In the genomic region with DNA sequence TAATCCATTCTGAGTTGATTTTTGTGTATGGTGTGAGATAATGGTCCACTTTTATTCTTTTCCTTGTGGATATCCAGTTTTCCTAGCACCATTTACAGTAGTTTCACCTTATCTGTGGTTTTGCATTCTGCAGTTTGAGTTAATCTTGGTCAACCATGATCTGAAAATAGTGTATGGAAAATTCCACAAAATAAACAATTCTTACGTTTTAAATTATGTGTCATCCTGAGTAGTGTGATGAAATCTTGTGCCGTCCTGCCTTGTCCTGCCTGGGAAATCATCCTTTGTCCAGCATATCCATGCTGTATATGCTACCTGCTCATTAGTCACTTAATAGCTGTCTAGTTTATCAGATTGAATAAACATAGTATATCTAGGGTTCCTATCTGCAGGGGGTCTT, we compare ENCODE assay signal across 18 cellular contexts. TPM values are rescaled to one million over a fixed set of nuclear protein-coding genes. Genes with fewer than 3 reads are reported as not detected.
DNase-seq lines count a peak whose midpoint lies in the region; ATAC-seq and TF ChIP-seq lines count a peak whose summit lies in the region.
"Had no signal": no experiment of that assay in that cellular context is flagged by ENCODE, and none has a peak within 500 bp of the region (broad histone marks: within the 10 kb centered on the region; RNA-seq: fewer than 3 reads in every experiment).

No MANE protein-coding gene starts in this region.

- H2AK5ac ChIP-seq in IMR-90 (ENCODE audit: low read depth, low read length): no peak overlapping the region

- H3K27me3 Mint-ChIP-seq in CD4-positive, alpha-beta memory T cell: no peaks in the 10 kb centered on the region
- H3K27me3 Mint-ChIP-seq in central memory CD8-positive, alpha-beta T cell: no peaks in the 10 kb centered on the region
- no peaks in the 10 kb centered on the region for H3K27me3 Mint-ChIP-seq in memory B cell

- intact Hi-C loops in CD4-positive, alpha-beta memory T cell (cut with micrococcal nuclease): no loop called here
- intact Hi-C loops in IMR-90 (cut with micrococcal nuclease): no loop called here
- intact Hi-C loops in ascending aorta (cut with DNase I): no loop called here

- DNase-seq in CD4-positive, alpha-beta memory T cell: no peak
- peak; percentile 64 for DNase-seq in IMR-90
- DNase-seq in central memory CD8-positive, alpha-beta T cell (ENCODE audit: low spot score in 2 of 2): no peak
- no peak for DNase-seq in memory B cell (ENCODE audit: low spot score in 2 of 2)
- DNase-seq in ascending aorta (ENCODE audit: low spot score in 2 of 2): no peak
- DNase-seq: erythroblast; hippocampal formation; left cardiac atrium; NCI-H2029 treated with DMSO at 0.1 percent for 48 hours; NCI-H526 treated with DMSO at 0.1 percent for 48 hours; stimulated activated CD4-positive, alpha-beta T cell treated with anti-CD3 and anti-CD28 coated beads, Interleukin-4, amount 100 ng/mL, for 24 hours; tibial artery had no signal

- H3K36me3 Mint-ChIP-seq in CD4-positive, alpha-beta memory T cell: peaks cover 12 to 32% of the 10 kb centered on the region in 2 donors
- peaks cover 25% of the 10 kb centered on the region for H3K36me3 Mint-ChIP-seq in central memory CD8-positive, alpha-beta T cell (ENCODE audit: insufficient read depth)
- H3K36me3 Mint-ChIP-seq in memory B cell: peaks cover 15% of the 10 kb centered on the region

- no peaks in the 10 kb centered on the region for H3K27me3 ChIP-seq in CD4-positive, alpha-beta memory T cell (ENCODE audit: insufficient read depth, low read length)
- H3K27me3 ChIP-seq in IMR-90 (ENCODE audit: control insufficient read depth, insufficient read depth, low read length) (no peaks in the 10 kb centered on the region), ascending aorta (no peaks in the 10 kb centered on the region)
- H3K27me3 ChIP-seq: tibial artery had no signal

- BruUV-seq in IMR-90 (replicated peaks; lab: Mats Ljungman, UMichigan): no TSS peak

- CTCF ChIA-PET in CD4-positive, alpha-beta memory T cell (lab: Charles Lee; ENCODE audit: partially characterized antibody): interaction anchor here (1.5 kb wide), 1 partner anchor 41 kb away, joined by 3 read pairs; no protein-coding TSS in a partner anchor
- CTCF ChIA-PET in IMR-90 (lab: Yijun Ruan, JAX): no interaction called here

- TF ChIP-seq RAD21 in IMR-90 (IDR thresholded peaks at IDR 0.05; ENCODE audit: low read length): no peak

- no peak overlapping the region for H2AFZ ChIP-seq in IMR-90 (replicated peaks; ENCODE audit: low read length, poor library complexity)
- H2AFZ ChIP-seq: parathyroid adenoma had no signal

- no peak overlapping the region for H4K91ac ChIP-seq in IMR-90 (ENCODE audit: insufficient read depth, low read depth, low read length)

- H3K9me3 ChIP-seq in CD4-positive, alpha-beta memory T cell (ENCODE audit: control insufficient read depth in 1 of 2, low read length in 2 of 2): no peaks in the 10 kb centered on the region
- H3K9me3 ChIP-seq in IMR-90 (ENCODE audit: control insufficient read depth, insufficient read depth, low read length): no peaks in the 10 kb centered on the region
- no peaks in the 10 kb centered on the region for H3K9me3 ChIP-seq in ascending aorta
- H3K9me3 ChIP-seq: tibial artery had no signal

- H4K5ac ChIP-seq in IMR-90 (ENCODE audit: low read depth, low read length): no peak overlapping the region

- H3K9ac ChIP-seq in IMR-90 (ENCODE audit: low read depth, low read length): no peak overlapping the region
- H3K9ac ChIP-seq: parathyroid adenoma had no signal

- H3K79me1 ChIP-seq in IMR-90 (ENCODE audit: low read depth in 1 of 2, low read length in 2 of 2): peaks cover 10 to 27% of the 10 kb centered on the region in 2 experiments

- H3K23ac ChIP-seq in IMR-90 (ENCODE audit: low read depth, low read length): no peak overlapping the region

- no peak overlapping the region for H3K4me2 ChIP-seq in IMR-90 (ENCODE audit: low read depth, low read length)

- no peak overlapping the region for H3K56ac ChIP-seq in IMR-90 (ENCODE audit: extremely low read depth, insufficient read depth, low read length)

- no peak overlapping the region for H2BK20ac ChIP-seq in IMR-90 (ENCODE audit: low read depth, low read length)

- in situ Hi-C loops in IMR-90 (cut with MboI; ENCODE audit: low sequenced_read_pairs): no loop called here

- no peak overlapping the region for H3K27ac ChIP-seq in CD4-positive, alpha-beta memory T cell (ENCODE audit: low read depth, low read length)
- H3K27ac ChIP-seq in IMR-90 (ENCODE audit: insufficient read depth, low read length) (no peak overlapping the region), ascending aorta (no peak overlapping the region)
- H3K27ac ChIP-seq: parathyroid adenoma, tibial artery, VCaP had no signal

- H3K4me1 Mint-ChIP-seq in CD4-positive, alpha-beta memory T cell: peaks cover 46 to 79% (median 60%) of the 10 kb centered on the region in 4 donors
- H3K4me1 Mint-ChIP-seq in central memory CD8-positive, alpha-beta T cell: peaks cover 61% of the 10 kb centered on the region
- peaks cover 36% of the 10 kb centered on the region for H3K4me1 Mint-ChIP-seq in memory B cell

- H4K20me1 ChIP-seq in IMR-90 (ENCODE audit: insufficient read depth, low read length): peaks cover 17% of the 10 kb centered on the region; the same call in 1 of the 2 replicates

- dilution Hi-C loops in IMR-90 (cut with HindIII; ENCODE audit: low sequenced_read_pairs, unreplicated experiment): no loop called here

- H3K9me3 Mint-ChIP-seq in CD4-positive, alpha-beta memory T cell: peaks cover 0 to 4% (median 0%) of the 10 kb centered on the region in 8 donors
- no peaks in the 10 kb centered on the region for H3K9me3 Mint-ChIP-seq in central memory CD8-positive, alpha-beta T cell
- H3K9me3 Mint-ChIP-seq in memory B cell: no peaks in the 10 kb centered on the region

- no peak for TF ChIP-seq POLR2A in IMR-90 (IDR thresholded peaks at IDR 0.05; ENCODE audit: low read depth, low read length)

- H4K8ac ChIP-seq in IMR-90 (ENCODE audit: low read depth in 2 of 2, low read length in 2 of 2): no peak overlapping the region

- H3K4me3 Mint-ChIP-seq in CD4-positive, alpha-beta memory T cell: peak overlapping the region in 7 of 8 donors; percentile 13 to 81 (median 71)
- peak overlapping the region; percentile 46 for H3K4me3 Mint-ChIP-seq in central memory CD8-positive, alpha-beta T cell
- H3K4me3 Mint-ChIP-seq in memory B cell: peak overlapping the region; percentile 15

- H2BK5ac ChIP-seq in IMR-90 (ENCODE audit: low read depth, low read length, poor library complexity, severe bottlenecking): no peak overlapping the region

- H3K36me3 ChIP-seq in CD4-positive, alpha-beta memory T cell (ENCODE audit: insufficient read depth, low read length): peaks cover 5% of the 10 kb centered on the region
- H3K36me3 ChIP-seq in IMR-90 (ENCODE audit: control insufficient read depth, insufficient read depth, low read length) (no peaks in the 10 kb centered on the region), ascending aorta (no peaks in the 10 kb centered on the region)
- H3K36me3 ChIP-seq: tibial artery had no signal

- no CpG with 5 or more reads among the region's 2 CpGs for WGBS in IMR-90 (ENCODE audit: extremely low coverage in 2 of 2, insufficient read length in 1 of 2), 2 experiments

- no peak overlapping the region for H3K14ac ChIP-seq in IMR-90 (replicated peaks; ENCODE audit: low read depth, low read length)

- no peak overlapping the region for H3K4me3 ChIP-seq in CD4-positive, alpha-beta memory T cell (ENCODE audit: low read length in 2 of 2)
- H3K4me3 ChIP-seq in IMR-90 (ENCODE audit: insufficient read depth, low read depth, low read length): no peak overlapping the region
- no peak overlapping the region for H3K4me3 ChIP-seq in ascending aorta
- H3K4me3 ChIP-seq: tibial artery had no signal

- H3K4me1 ChIP-seq in CD4-positive, alpha-beta memory T cell (ENCODE audit: insufficient read depth, low read length): peaks cover 52% of the 10 kb centered on the region
- H3K4me1 ChIP-seq in IMR-90 (ENCODE audit: control insufficient read depth, insufficient read depth, low read length) (no peaks in the 10 kb centered on the region; the same call in 1 of the 2 replicates), ascending aorta (no peaks in the 10 kb centered on the region)
- H3K4me1 ChIP-seq: parathyroid adenoma had no signal

- TF ChIP-seq CTCF in IMR-90 (conservative IDR thresholded peaks at IDR 0.05; ENCODE audit: low read depth, low read length) (no peak), ascending aorta (IDR thresholded peaks at IDR 0.05) (no peak)

- POLR2A ChIA-PET in CD4-positive, alpha-beta memory T cell (lab: Charles Lee; ENCODE audit: partially characterized antibody): interaction anchor here (0.6 to 3.2 kb wide), 3 partner anchors 14 to 67 kb away, joined by 4 to 18 read pairs (median 9); a partner anchor contains a TSS
- POLR2A ChIA-PET in IMR-90 (lab: Charles Lee; ENCODE audit: unreplicated experiment): no interaction called here

- peak overlapping the region; percentile 54 to 84 (median 77) for H3K27ac Mint-ChIP-seq in CD4-positive, alpha-beta memory T cell
- peak overlapping the region; percentile 50 for H3K27ac Mint-ChIP-seq in central memory CD8-positive, alpha-beta T cell (ENCODE audit: low read depth)
- peak overlapping the region; percentile 84 for H3K27ac Mint-ChIP-seq in memory B cell

- no peaks in the 10 kb centered on the region for H3K9me1 ChIP-seq in IMR-90 (ENCODE audit: insufficient read depth, low read length)

- no peak for ATAC-seq in IMR-90 (ENCODE audit: low read depth)
- no peak for ATAC-seq in central memory CD8-positive, alpha-beta T cell (replicated peaks; ENCODE audit: extremely low read depth, poor library complexity, severe bottlenecking)
- ATAC-seq in memory B cell (ENCODE audit: low read depth): no peak
- no peak for ATAC-seq in activated CD4-positive, CD25-positive, alpha-beta regulatory T cell treated with anti-CD3 and anti-CD28 coated beads, Interleukin-2, amount 50 U/mL, for 24 hours
- no peak for ATAC-seq in GM19328 (IDR thresholded peaks at IDR 0.05; ENCODE audit: unreplicated experiment)
- ATAC-seq: HCT116, left cardiac atrium, Panc1 had no signal

- H3K4ac ChIP-seq in IMR-90 (ENCODE audit: low read depth, low read length): no peak overlapping the region

- H2BK15ac ChIP-seq in IMR-90 (ENCODE audit: low read depth, low read length): 0 out of 3 replicates have a peak overlapping the region, but pooled peaks have one; percentile 31

- no peak overlapping the region for H3K18ac ChIP-seq in IMR-90 (ENCODE audit: low read depth, low read length)

- no peak overlapping the region for H2AK9ac ChIP-seq in IMR-90 (replicated peaks; ENCODE audit: low read depth, low read length, poor library complexity)

- no peak overlapping the region for H2BK120ac ChIP-seq in IMR-90 (ENCODE audit: low read depth, low read length)

TF ChIP-seq in IMR-90, 13 proteins besides CTCF, POLR2A, EP300 and RAD21:
- TF ChIP-seq CEBPB (IDR thresholded peaks at IDR 0.05; ENCODE audit: low read depth, low read length) (peak; percentile 87), SMC3 (IDR thresholded peaks at IDR 0.05; ENCODE audit: low read depth, low read length) (no peak)

RNA-seq across cellular contexts. Expression of a gene that starts 42.1 kb away (rescaled TPM):
- 100 to 1,000 TPM; 298 to 316 TPM for total RNA-seq in CD4-positive, alpha-beta memory T cell
- polyA plus RNA-seq in CD4-positive, alpha-beta memory T cell: 100 to 1,000 TPM; 414 to 773 TPM
- total RNA-seq in IMR-90 (2012; rRNA removed) (19.4 and 44.2 TPM in 2 replicates), ascending aorta (12.8 TPM)
- 8.8 and 12.5 TPM in 2 replicates for polyA plus RNA-seq in IMR-90 (2012; rRNA removed)
- 2.0 and 2.8 TPM in 2 replicates for polyA plus RNA-seq in IMR-90 (2012; cell fraction: cytosol; rRNA removed)
- polyA plus RNA-seq in IMR-90 (2012; cell fraction: nucleus; rRNA removed; ENCODE audit: low replicate concordance): 1.1 and 22.9 TPM in 2 replicates

Comparison
In these comparisons a context has a peak if more than half of its experiments do, and no peak if none do; other contexts are left out.
1. H3K4me3 Mint-ChIP-seq: peak in every context shown above with its lines; median percentile 71 in CD4-positive, alpha-beta memory T cell; 46 in central memory CD8-positive, alpha-beta T cell; 15 in memory B cell.